1 cellular context compared by ENCODE assay signal in genomic region chr14:32200368-32201195, GRCh38.
TF ChIP-seq lines count a peak whose summit lies in the region.

No MANE protein-coding gene starts in this region.

TF ChIP-seq in K562, 482 proteins besides CTCF, POLR2A, EP300 and RAD21 (continued from another document):
- TF ChIP-seq STAT5A (IDR thresholded peaks at IDR 0.05; ENCODE audit: borderline replicate concordance, low read length) (no peak), ELK3 (CRISPR knock-in tag; IDR thresholded peaks at IDR 0.05) (no peak), SPI1 (IDR thresholded peaks at IDR 0.05; ENCODE audit: borderline replicate concordance, low read depth, low read length) (0 out of 2 replicates have a peak, but pooled peaks have one; percentile 10), BMI1 (IDR thresholded peaks at IDR 0.05; ENCODE audit: low read length) (no peak)
